In genomic region chr16:89312598-89313299, GRCh38 we compare ENCODE assay signal across 26 cellular contexts.
A peak's percentile ranks its signal among the peaks of the same experiment; 100 is the strongest.
DNase-seq lines count a peak whose midpoint lies in the region; ATAC-seq, FAIRE-seq and TF ChIP-seq lines count a peak whose summit lies in the region.
"Had no signal": no experiment of that assay in that cellular context is flagged by ENCODE, and none has a peak within 500 bp of the region (broad histone marks: within the 10 kb centered on the region; RNA-seq: fewer than 3 reads in every experiment).

No MANE protein-coding gene starts in this region.

- TF ChIP-seq CTCF in K562 (IDR thresholded peaks at IDR 0.05 in 2 of 3, conservative IDR thresholded peaks at IDR 0.05 in 1 of 3; ENCODE audit: insufficient read depth in 2 of 3, low read depth in 1 of 3, low read length in 3 of 3), result no peak

- 95% methylated on average over 21 of the region's 22 CpGs for WGBS in K562 (ENCODE audit: insufficient coverage, low coverage, missing lambda C conversion rate)
- WGBS in aorta, 2 donors, result 91 to 93% methylated on average over 22 of the region's 22 CpGs

- no peaks in the 10 kb centered on the region for H3K27me3 ChIP-seq in CD4-positive, alpha-beta memory T cell (ENCODE audit: insufficient read depth, low read length)
- H3K27me3 ChIP-seq in K562 (ENCODE audit: control insufficient read depth in 2 of 2, insufficient read depth in 2 of 2, low read length in 2 of 2), result no peaks in the 10 kb centered on the region
- H3K27me3 ChIP-seq in H7 (ENCODE audit: control insufficient read depth, insufficient read depth, low read length), result no peaks in the 10 kb centered on the region
- H3K27me3 ChIP-seq in aorta (ENCODE audit: control insufficient read depth in 1 of 2, insufficient read depth in 2 of 2, low read length in 1 of 2), result no peaks in the 10 kb centered on the region
- H3K27me3 ChIP-seq: BLaER1 treated with 17β-estradiol and CSF1 and Interleukin-3, amounts not matched to agents 10 nM and 100 nM; hepatocyte; stomach had no signal

- no peak overlapping the region for H3K27ac ChIP-seq in CD4-positive, alpha-beta memory T cell (ENCODE audit: low read depth, low read length)
- H3K27ac ChIP-seq in K562 (ENCODE audit: extremely low read depth, low read depth, low read length) (no peak overlapping the region), aorta (ENCODE audit: low read depth in 1 of 2, low read length in 2 of 2) (no peak overlapping the region)
- H3K27ac ChIP-seq: BLaER1 treated with 17β-estradiol and CSF1 and Interleukin-3, amounts not matched to agents 10 nM and 100 nM; hepatocyte; prostate gland; stomach had no signal

- no peak for TF ChIP-seq RAD21 in K562 (CRISPR knock-in tag; conservative IDR thresholded peaks at IDR 0.05 in 1 of 2, IDR thresholded peaks at IDR 0.05 in 1 of 2)

- intact Hi-C loops in activated CD4-positive, alpha-beta T cell treated with anti-CD3 and anti-CD28 coated beads, Interleukin-2, amount 10 ng/mL, durations not matched to agents 24 days and 14 days (cut with micrococcal nuclease), result no loop called here
- intact Hi-C loops in CD4-positive, alpha-beta memory T cell (cut with micrococcal nuclease), result no loop called here
- intact Hi-C loops in K562 (cut with micrococcal nuclease), result no loop called here
- intact Hi-C loops in aorta (cut with DNase I), result no loop called here

- peaks cover 100% of the 10 kb centered on the region for H3K79me2 ChIP-seq in K562 (ENCODE audit: control insufficient read depth, insufficient read depth, low read length)

- H3K27me3 Mint-ChIP-seq in activated CD4-positive, alpha-beta T cell treated with anti-CD3 and anti-CD28 coated beads, Interleukin-2, amount 10 ng/mL, durations not matched to agents 24 days and 14 days, result no peaks in the 10 kb centered on the region
- H3K27me3 Mint-ChIP-seq in CD4-positive, alpha-beta memory T cell, result no peaks in the 10 kb centered on the region
- no peaks in the 10 kb centered on the region for H3K27me3 Mint-ChIP-seq in naive thymus-derived CD8-positive, alpha-beta T cell

- H3K4me2 ChIP-seq in K562 (ENCODE audit: insufficient read depth, low read length), result no peak overlapping the region
- H3K4me2 ChIP-seq: hepatocyte had no signal

- peaks cover 32% of the 10 kb centered on the region for H4K20me1 ChIP-seq in K562 (replicated peaks; ENCODE audit: control insufficient read depth, insufficient read depth, low read length)

- H3K9me3 Mint-ChIP-seq in activated CD4-positive, alpha-beta T cell treated with anti-CD3 and anti-CD28 coated beads, Interleukin-2, amount 10 ng/mL, durations not matched to agents 24 days and 14 days, result no peaks in the 10 kb centered on the region
- H3K9me3 Mint-ChIP-seq in CD4-positive, alpha-beta memory T cell, result peaks cover 0 to 3% (median 0%) of the 10 kb centered on the region in 8 donors
- H3K9me3 Mint-ChIP-seq in naive thymus-derived CD8-positive, alpha-beta T cell, result no peaks in the 10 kb centered on the region
- H3K9me3 Mint-ChIP-seq: nephron had no signal

- POLR2A ChIA-PET in CD4-positive, alpha-beta memory T cell (lab: Charles Lee; ENCODE audit: partially characterized antibody), result interaction anchor here (1.2 to 1.3 kb wide), 2 partner anchors 13 to 28 kb away, joined by 3 read pairs; no protein-coding TSS in a partner anchor
- POLR2A ChIA-PET in K562 (lab: Yijun Ruan, JAX), result interaction anchor here (0.6 to 1.4 kb wide), 5 partner anchors 9 to 131 kb away, joined by 3 to 6 read pairs (median 3); no protein-coding TSS in a partner anchor
- POLR2A ChIA-PET in naive thymus-derived CD8-positive, alpha-beta T cell (lab: Charles Lee), result interaction anchor here (0.6 to 2.0 kb wide), 3 partner anchors 40 to 197 kb away, joined by 3 to 5 read pairs (median 5); no protein-coding TSS in a partner anchor

- no peak overlapping the region for H3K4me3 Mint-ChIP-seq in activated CD4-positive, alpha-beta T cell treated with anti-CD3 and anti-CD28 coated beads, Interleukin-2, amount 10 ng/mL, durations not matched to agents 24 days and 14 days
- peak overlapping the region in 3 of 8 donors; percentile 10 to 61 (median 45) for H3K4me3 Mint-ChIP-seq in CD4-positive, alpha-beta memory T cell
- peak overlapping the region in 6 of 10 donors; percentile 10 to 76 (median 32) for H3K4me3 Mint-ChIP-seq in naive thymus-derived CD8-positive, alpha-beta T cell
- H3K4me3 Mint-ChIP-seq: nephron had no signal

- TF ChIP-seq EP300 in K562 (IDR thresholded peaks at IDR 0.05; ENCODE audit: low read length), result no peak

- no peak for TF ChIP-seq POLR2A in K562 (conservative IDR thresholded peaks at IDR 0.05)

- no peak for ATAC-seq in K562
- ATAC-seq in naive thymus-derived CD8-positive, alpha-beta T cell, result no peak
- ATAC-seq in aorta (ENCODE audit: low FRiP score), result no peak

- H3K4me3 ChIP-seq in CD4-positive, alpha-beta memory T cell (ENCODE audit: low read length in 2 of 2), result no peak overlapping the region
- H3K4me3 ChIP-seq in K562, result no peak overlapping the region
- H3K4me3 ChIP-seq in H7 (ENCODE audit: insufficient read depth, low read depth, low read length), result no peak overlapping the region
- no peak overlapping the region for H3K4me3 ChIP-seq in aorta (ENCODE audit: low read length in 2 of 2)
- H3K4me3 ChIP-seq: BLaER1 treated with 17β-estradiol and CSF1 and Interleukin-3, amounts not matched to agents 10 nM and 100 nM; hepatocyte; prostate gland; stomach had no signal

- H3K27ac Mint-ChIP-seq in activated CD4-positive, alpha-beta T cell treated with anti-CD3 and anti-CD28 coated beads, Interleukin-2, amount 10 ng/mL, durations not matched to agents 24 days and 14 days, result peak overlapping the region; percentile 8
- H3K27ac Mint-ChIP-seq in CD4-positive, alpha-beta memory T cell, result peak overlapping the region in 4 of 7 donors; percentile 70 to 98 (median 87)
- H3K27ac Mint-ChIP-seq in naive thymus-derived CD8-positive, alpha-beta T cell, result peak overlapping the region; percentile 19 to 99 (median 83)
- H3K27ac Mint-ChIP-seq: nephron had no signal

- CTCF ChIA-PET in CD4-positive, alpha-beta memory T cell (lab: Charles Lee; ENCODE audit: partially characterized antibody), result interaction anchor here (1.0 to 3.6 kb wide), 4 partner anchors 24 to 244 kb away, joined by 3 to 16 read pairs (median 12); no protein-coding TSS in a partner anchor
- CTCF ChIA-PET in K562 (lab: Yijun Ruan, JAX; ENCODE audit: low intra/inter-chr PET ratio), result no interaction called here

- H3K9me1 ChIP-seq in K562 (ENCODE audit: control insufficient read depth, insufficient read depth, low read length), result peaks cover 11% of the 10 kb centered on the region

- BruUV-seq in K562 (replicated peaks; lab: Mats Ljungman, UMichigan), result no TSS peak

- peaks cover 16% of the 10 kb centered on the region for H3K36me3 ChIP-seq in CD4-positive, alpha-beta memory T cell (ENCODE audit: insufficient read depth, low read length)
- H3K36me3 ChIP-seq in K562 (ENCODE audit: control insufficient read depth, insufficient read depth, low read length) (peaks cover 91% of the 10 kb centered on the region; the same call in 2 of the 3 replicates), H7 (replicated peaks; ENCODE audit: control insufficient read depth, insufficient read depth, low read length) (peaks cover 4% of the 10 kb centered on the region), aorta (ENCODE audit: control insufficient read depth in 1 of 2, insufficient read depth in 2 of 2, low read length in 1 of 2) (no peaks in the 10 kb centered on the region)
- H3K36me3 ChIP-seq: prostate gland had no signal

- in situ Hi-C loops in K562 (cut with MboI), result no loop called here

- peaks cover 98% of the 10 kb centered on the region for H3K4me1 ChIP-seq in CD4-positive, alpha-beta memory T cell (ENCODE audit: insufficient read depth, low read length)
- H3K4me1 ChIP-seq in K562 (replicated peaks in 1 of 2; ENCODE audit: control insufficient read depth in 2 of 2, insufficient read depth in 2 of 2, low read length in 2 of 2) (peaks cover 15 to 47% of the 10 kb centered on the region in 2 experiments), aorta (ENCODE audit: control insufficient read depth in 1 of 2, insufficient read depth in 2 of 2, low read length in 2 of 2) (no peaks in the 10 kb centered on the region)

- peaks cover 38% of the 10 kb centered on the region for H3K36me3 Mint-ChIP-seq in activated CD4-positive, alpha-beta T cell treated with anti-CD3 and anti-CD28 coated beads, Interleukin-2, amount 10 ng/mL, durations not matched to agents 24 days and 14 days (ENCODE audit: low read depth)
- peaks cover 0 to 42% of the 10 kb centered on the region in 2 donors for H3K36me3 Mint-ChIP-seq in CD4-positive, alpha-beta memory T cell
- H3K36me3 Mint-ChIP-seq in naive thymus-derived CD8-positive, alpha-beta T cell, result peaks cover 0 to 31% (median 0%) of the 10 kb centered on the region in 3 donors

- no peak overlapping the region for H2AFZ ChIP-seq in K562 (ENCODE audit: low read depth, low read length)
- H2AFZ ChIP-seq: hepatocyte had no signal

- peaks cover 68% of the 10 kb centered on the region for H3K4me1 Mint-ChIP-seq in activated CD4-positive, alpha-beta T cell treated with anti-CD3 and anti-CD28 coated beads, Interleukin-2, amount 10 ng/mL, durations not matched to agents 24 days and 14 days
- peaks cover 71 to 96% (median 81%) of the 10 kb centered on the region in 4 donors for H3K4me1 Mint-ChIP-seq in CD4-positive, alpha-beta memory T cell
- peaks cover 52 to 99% (median 90%) of the 10 kb centered on the region in 4 donors for H3K4me1 Mint-ChIP-seq in naive thymus-derived CD8-positive, alpha-beta T cell

- no peaks in the 10 kb centered on the region for H3K9me3 ChIP-seq in CD4-positive, alpha-beta memory T cell (ENCODE audit: control insufficient read depth in 1 of 2, low read length in 2 of 2)
- H3K9me3 ChIP-seq in K562 (replicated peaks; ENCODE audit: control insufficient read depth, insufficient read depth, low read depth, low read length) (no peaks in the 10 kb centered on the region), aorta (ENCODE audit: control insufficient read depth, low read length) (no peaks in the 10 kb centered on the region)
- H3K9me3 ChIP-seq: BLaER1 treated with 17β-estradiol and CSF1 and Interleukin-3, amounts not matched to agents 10 nM and 100 nM; prostate gland; stomach had no signal

- no peak for FAIRE-seq in K562 (lab: Jason Lieb, UNC)
- FAIRE-seq: A204.1, astrocyte, colon, GM19239, HTR-8/SVneo, small intestine had no signal

- peak overlapping the region in 1 of 2 experiments; percentile 50; a peak in 1 of 4 replicates for H3K9ac ChIP-seq in K562 (ENCODE audit: insufficient read depth in 1 of 2, low read depth in 2 of 2, low read length in 2 of 2)
- H3K9ac ChIP-seq: BLaER1 treated with 17β-estradiol and CSF1 and Interleukin-3, amounts not matched to agents 10 nM and 100 nM had no signal

- no peak for DNase-seq in activated CD4-positive, alpha-beta T cell treated with anti-CD3 and anti-CD28 coated beads, Interleukin-2, amount 10 ng/mL, durations not matched to agents 24 days and 14 days
- DNase-seq in activated CD4-positive, alpha-beta T cell treated with anti-CD3 and anti-CD28 coated beads, Interleukin-2, amount 50 U/mL, for 48 hours, result no peak
- DNase-seq in CD4-positive, alpha-beta memory T cell, result no peak
- DNase-seq in K562 (ENCODE audit: extremely low read depth in 1 of 4, low spot score in 3 of 4), result no peak
- no peak for DNase-seq in naive thymus-derived CD8-positive, alpha-beta T cell
- no peak for DNase-seq in H7
- no peak for DNase-seq in inferior parietal cortex (ENCODE audit: extremely low spot score)
- DNase-seq in aorta, result no peak
- DNase-seq: GOT3; islet precursor cell; mesendoderm; NCI-H1105 treated with DMSO at 0.1 percent for 48 hours; NCI-H2081 treated with DMSO at 0.1 percent for 48 hours; NCI-H510A treated with DMSO at 0.1 percent for 48 hours; stimulated activated CD4-positive, alpha-beta T cell treated with anti-CD3 and anti-CD28 coated beads, Interleukin-2, amount 100 ng/mL, for 48 hours; stomach had no signal

Comparison
In these comparisons a context has a peak if more than half of its experiments do, and no peak if none do; other contexts are left out.
1. H3K27ac Mint-ChIP-seq: peak in every context shown above with its lines; median percentile 87 in CD4-positive, alpha-beta memory T cell; 83 in naive thymus-derived CD8-positive, alpha-beta T cell; 8 in activated CD4-positive, alpha-beta T cell treated with anti-CD3 and anti-CD28 coated beads, Interleukin-2, amount 10 ng/mL, durations not matched to agents 24 days and 14 days.